8 cellular contexts compared by ENCODE assay signal in genomic region chr17:18261146-18261515, GRCh38. TPM values are rescaled to one million over a fixed set of nuclear protein-coding genes. Genes with fewer than 3 reads are reported as not detected.
DNase-seq lines count a peak whose midpoint lies in the region; ATAC-seq and TF ChIP-seq lines count a peak whose summit lies in the region.

No MANE protein-coding gene starts in this region.

- H3K27me3 ChIP-seq in Panc1 (ENCODE audit: control insufficient read depth, insufficient read depth, low read length): no peaks in the 10 kb centered on the region

- in situ Hi-C loops in Panc1 (cut with HindIII; ENCODE audit: low pct_unique_long_range_greater_than_20kb, low sequenced_read_pairs) (no loop called here), T47D (cut with HindIII; ENCODE audit: low pct_unique_long_range_greater_than_20kb, low sequenced_read_pairs) (no loop called here)

- H3K27ac ChIP-seq in C4-2B (peak overlapping the region; percentile 89), Panc1 (ENCODE audit: low read length) (peak overlapping the region; percentile 85)

- DNase-seq in Panc1 (ENCODE audit: low read depth, low spot score) (no peak), T47D (ENCODE audit: low read depth in 1 of 2, low spot score in 1 of 2) (peak; percentile 82 to 93), iPS-NIHi7 (ENCODE audit: extremely low spot score) (peak; percentile 52), NCI-H524 treated with DMSO at 0.1 percent for 48 hours (lab: John Stamatoyannopoulos, UW) (no peak)
- peak; percentile 58 for DNase-seq in stimulated activated CD4-positive, alpha-beta T cell treated with anti-CD3 and anti-CD28 coated beads, Interleukin-15, amount 100 ng/mL, for 24 hours

- H3K4me1 ChIP-seq in Panc1 (ENCODE audit: control insufficient read depth, insufficient read depth, low read length): peaks cover 13% of the 10 kb centered on the region

- ATAC-seq in GM21447 (IDR thresholded peaks at IDR 0.05; ENCODE audit: unreplicated experiment) (peak; percentile 9), Panc1 (no peak), GM19395 (IDR thresholded peaks at IDR 0.05; ENCODE audit: unreplicated experiment) (no peak)

- CTCF ChIA-PET in Panc1 (lab: Charles Lee): interaction anchor here (0.6 kb wide), 1 partner anchor 18 kb away, joined by 3 read pairs; no protein-coding TSS in a partner anchor

- POLR2A ChIA-PET in Panc1 (lab: Charles Lee): no interaction called here

- H3K9me3 ChIP-seq in Panc1 (ENCODE audit: control insufficient read depth, insufficient read depth, low read depth, low read length): no peaks in the 10 kb centered on the region

- no peak for TF ChIP-seq CTCF in C4-2B (conservative IDR thresholded peaks at IDR 0.05)
- no peak for TF ChIP-seq CTCF in Panc1 (IDR thresholded peaks at IDR 0.05)

- peaks cover 3% of the 10 kb centered on the region; the same call in 1 of the 2 replicates for H3K36me3 ChIP-seq in Panc1 (ENCODE audit: control insufficient read depth, insufficient read depth, low read length)

- intact Hi-C loops in Panc1 (cut with micrococcal nuclease; ENCODE audit: unreplicated experiment): no loop called here

- BruUV-seq in Panc1 (replicated peaks; lab: Mats Ljungman, UMichigan): TSS peak; percentile 50

- peak overlapping the region; percentile 74 to 75 for H3K4me3 ChIP-seq in Panc1 (ENCODE audit: low read depth in 2 of 2, low read length in 2 of 2)

RNA-seq across cellular contexts. Expression of gene MIEF2, which starts 0.7 kb away (rescaled TPM):
- total RNA-seq in Panc1 (2021; ENCODE audit: unreplicated experiment): 11.2 TPM
- polyA plus RNA-seq in Panc1 (2012; ENCODE audit: insufficient read length): 18.5 TPM

RNA-seq across cellular contexts. Expression of gene FLII, which starts 2.6 kb away (rescaled TPM):
- total RNA-seq in Panc1 (2021; ENCODE audit: unreplicated experiment): 207 TPM
- 215 TPM for polyA plus RNA-seq in Panc1 (2012; ENCODE audit: insufficient read length)

RNA-seq across cellular contexts. Expression of gene LLGL1, which starts 35.7 kb away (rescaled TPM):
- total RNA-seq in Panc1 (2021; ENCODE audit: unreplicated experiment): 18.4 TPM
- 21.4 TPM for polyA plus RNA-seq in Panc1 (2012; ENCODE audit: insufficient read length)

RNA-seq across cellular contexts. Expression of gene TOP3A, which starts 53.7 kb away (rescaled TPM):
- total RNA-seq in Panc1 (2021; ENCODE audit: unreplicated experiment): 49.3 TPM
- 21.0 TPM for polyA plus RNA-seq in Panc1 (2012; ENCODE audit: insufficient read length)

RNA-seq across cellular contexts. Expression of gene SMCR8, which starts 54.0 kb away (rescaled TPM):
- 24.9 TPM for total RNA-seq in Panc1 (2021; ENCODE audit: unreplicated experiment)
- polyA plus RNA-seq in Panc1 (2012; ENCODE audit: insufficient read length): 13.8 TPM

Comparison
In these comparisons a context has a peak if more than half of its experiments do, and no peak if none do; other contexts are left out.
1. DNase-seq: peak in T47D (2 of 2), iPS-NIHi7 (single experiment) and stimulated activated CD4-positive, alpha-beta T cell treated with anti-CD3 and anti-CD28 coated beads, Interleukin-15, amount 100 ng/mL, for 24 hours (single experiment); none in Panc1 (single experiment) and NCI-H524 treated with DMSO at 0.1 percent for 48 hours (single experiment).